In genomic region chr6:142867988-142868818, GRCh38 we compare ENCODE assay signal across 8 cellular contexts.
DNase-seq lines count a peak whose midpoint lies in the region; ATAC-seq lines count a peak whose summit lies in the region.

No MANE protein-coding gene starts in this region.

- H3K4me3 ChIP-seq in CD4-positive, alpha-beta memory T cell (ENCODE audit: low read length in 2 of 2): peak overlapping the region in 1 of 2 donors; percentile 7

- H3K27me3 Mint-ChIP-seq in CD4-positive, alpha-beta memory T cell: no peaks in the 10 kb centered on the region
- H3K27me3 Mint-ChIP-seq in activated CD4-positive, alpha-beta memory T cell treated with anti-CD3 and anti-CD28 coated beads, Interleukin-2, amount 10 ng/mL, durations not matched to agents 7 days and 5 days: no peaks in the 10 kb centered on the region

- no peaks in the 10 kb centered on the region for H3K27me3 ChIP-seq in CD4-positive, alpha-beta memory T cell (ENCODE audit: insufficient read depth, low read length)

- H3K36me3 ChIP-seq in CD4-positive, alpha-beta memory T cell (ENCODE audit: insufficient read depth, low read length): no peaks in the 10 kb centered on the region

- peaks cover 76 to 93% (median 83%) of the 10 kb centered on the region in 4 donors for H3K4me1 Mint-ChIP-seq in CD4-positive, alpha-beta memory T cell
- peaks cover 66% of the 10 kb centered on the region for H3K4me1 Mint-ChIP-seq in activated CD4-positive, alpha-beta memory T cell treated with anti-CD3 and anti-CD28 coated beads, Interleukin-2, amount 10 ng/mL, durations not matched to agents 7 days and 5 days

- ATAC-seq in HG02759 (IDR thresholded peaks at IDR 0.05; ENCODE audit: unreplicated experiment): peak; percentile 43

- peaks cover 0 to 6% of the 10 kb centered on the region in 2 donors for H3K36me3 Mint-ChIP-seq in CD4-positive, alpha-beta memory T cell
- H3K36me3 Mint-ChIP-seq in activated CD4-positive, alpha-beta memory T cell treated with anti-CD3 and anti-CD28 coated beads, Interleukin-2, amount 10 ng/mL, durations not matched to agents 7 days and 5 days (ENCODE audit: low read depth): peaks cover 16% of the 10 kb centered on the region

- POLR2A ChIA-PET in CD4-positive, alpha-beta memory T cell (lab: Charles Lee; ENCODE audit: partially characterized antibody): interaction anchor here (0.7 to 4.6 kb wide), 13 partner anchors 11 to 95 kb away, joined by 3 to 53 read pairs (median 4); no protein-coding TSS in a partner anchor
- POLR2A ChIA-PET in activated CD4-positive, alpha-beta memory T cell treated with anti-CD3 and anti-CD28 coated beads, Interleukin-2, amount 10 ng/mL, durations not matched to agents 7 days and 5 days (lab: Charles Lee): interaction anchor here (0.6 to 3.3 kb wide), 12 partner anchors 11 to 607 kb away, joined by 3 to 32 read pairs (median 4); partner anchors contain the start of gene HIVEP2

- DNase-seq in CD4-positive, alpha-beta memory T cell: no peak
- DNase-seq in activated CD4-positive, alpha-beta memory T cell treated with anti-CD3 and anti-CD28 coated beads, Interleukin-2, amount 10 ng/mL, durations not matched to agents 7 days and 5 days: no peak
- DNase-seq in kidney glomerular epithelial cell (lab: John Stamatoyannopoulos, UW) (peak; percentile 48), KBM-7 (no peak), NCI-H446 treated with DMSO at 0.1 percent for 48 hours (lab: John Stamatoyannopoulos, UW) (no peak), NCI-H510A (lab: John Stamatoyannopoulos, UW) (no peak), NCI-H82 treated with DMSO at 0.1 percent for 48 hours (lab: John Stamatoyannopoulos, UW; ENCODE audit: unreplicated experiment) (no peak)

- H3K27ac ChIP-seq in CD4-positive, alpha-beta memory T cell (ENCODE audit: low read depth, low read length): peak overlapping the region; percentile 47

- CTCF ChIA-PET in CD4-positive, alpha-beta memory T cell (lab: Charles Lee; ENCODE audit: partially characterized antibody): interaction anchor here (0.9 to 2.1 kb wide), 8 partner anchors 11 to 175 kb away, joined by 3 to 6 read pairs (median 4); no protein-coding TSS in a partner anchor
- CTCF ChIA-PET in activated CD4-positive, alpha-beta memory T cell treated with anti-CD3 and anti-CD28 coated beads, Interleukin-2, amount 10 ng/mL, durations not matched to agents 7 days and 5 days (lab: Charles Lee): no interaction called here

- H3K27ac Mint-ChIP-seq in CD4-positive, alpha-beta memory T cell: peak overlapping the region; percentile 61 to 94 (median 87)
- H3K27ac Mint-ChIP-seq in activated CD4-positive, alpha-beta memory T cell treated with anti-CD3 and anti-CD28 coated beads, Interleukin-2, amount 10 ng/mL, durations not matched to agents 7 days and 5 days: peak overlapping the region; percentile 8

- H3K9me3 ChIP-seq in CD4-positive, alpha-beta memory T cell (ENCODE audit: control insufficient read depth in 1 of 2, low read length in 2 of 2): no peaks in the 10 kb centered on the region

- peak overlapping the region; percentile 22 to 86 (median 80) for H3K4me3 Mint-ChIP-seq in CD4-positive, alpha-beta memory T cell
- peak overlapping the region; percentile 42 for H3K4me3 Mint-ChIP-seq in activated CD4-positive, alpha-beta memory T cell treated with anti-CD3 and anti-CD28 coated beads, Interleukin-2, amount 10 ng/mL, durations not matched to agents 7 days and 5 days

- peaks cover 0 to 3% (median 0%) of the 10 kb centered on the region in 8 donors for H3K9me3 Mint-ChIP-seq in CD4-positive, alpha-beta memory T cell
- no peaks in the 10 kb centered on the region for H3K9me3 Mint-ChIP-seq in activated CD4-positive, alpha-beta memory T cell treated with anti-CD3 and anti-CD28 coated beads, Interleukin-2, amount 10 ng/mL, durations not matched to agents 7 days and 5 days

- intact Hi-C loops in CD4-positive, alpha-beta memory T cell (cut with micrococcal nuclease): loop anchor here (1.0 kb wide), 1 partner anchor 11 kb away; no protein-coding TSS in a partner anchor

- H3K4me1 ChIP-seq in CD4-positive, alpha-beta memory T cell (ENCODE audit: insufficient read depth, low read length): peaks cover 95% of the 10 kb centered on the region

- in situ Hi-C loops in KBM-7 (cut with MboI; ENCODE audit: low pct_unique_long_range_greater_than_20kb, low sequenced_read_pairs): no loop called here
